Comparison of ENCODE assay signal across 10 cellular contexts in genomic region chr2:43132523-43133301, GRCh38.
DNase-seq lines count a peak whose midpoint lies in the region; ATAC-seq and TF ChIP-seq lines count a peak whose summit lies in the region.
"Had no signal": no experiment of that assay in that cellular context is flagged by ENCODE, and none has a peak within 500 bp of the region (broad histone marks: within the 10 kb centered on the region; RNA-seq: fewer than 3 reads in every experiment).

No MANE protein-coding gene starts in this region.

- peak overlapping the region; percentile 2 for H3K4me3 ChIP-seq in effector memory CD4-positive, alpha-beta T cell (ENCODE audit: insufficient read depth, low read depth, low read length, poor library complexity, severe bottlenecking)
- H3K4me3 ChIP-seq in spleen (peak overlapping the region in 1 of 8 donors; percentile 49), SJCRH30 (no peak overlapping the region)

- H3K36me3 ChIP-seq in effector memory CD4-positive, alpha-beta T cell (ENCODE audit: control insufficient read depth, insufficient read depth, low read length), result no peaks in the 10 kb centered on the region
- H3K36me3 ChIP-seq in spleen (no peaks in the 10 kb centered on the region), SJCRH30 (no peaks in the 10 kb centered on the region)

- intact Hi-C loops in spleen (cut with DNase I; ENCODE audit: low total_unique reads), result loop anchor here (5.0 kb wide), 1 partner anchor 90 kb away; no protein-coding TSS in a partner anchor

- H3K27me3 ChIP-seq in effector memory CD4-positive, alpha-beta T cell (replicated peaks; ENCODE audit: control insufficient read depth, insufficient read depth, low read length, poor library complexity, severe bottlenecking), result no peaks in the 10 kb centered on the region
- H3K27me3 ChIP-seq in spleen (replicated peaks in 1 of 7), result no peaks in the 10 kb centered on the region
- H3K27me3 ChIP-seq in SJCRH30, result no peaks in the 10 kb centered on the region

- TF ChIP-seq CTCF in spleen (IDR thresholded peaks at IDR 0.05 in 8 of 11, conservative IDR thresholded peaks at IDR 0.05 in 3 of 11), result no peak

- DNase-seq in KG1 (lab: John Stamatoyannopoulos, UW), result peak; percentile 86
- peak; percentile 60 for DNase-seq in SKM-1 (lab: John Stamatoyannopoulos, UW; ENCODE audit: unreplicated experiment)
- DNase-seq in effector memory CD4-positive, alpha-beta T cell, result no peak
- DNase-seq in spleen, result peak; percentile 91
- no peak for DNase-seq in SJCRH30
- DNase-seq in cortex of kidney (lab: John Stamatoyannopoulos, UW), result no peak
- DNase-seq: left ventricle myocardium superior, NCI-H146 had no signal

- WGBS in spleen, 5 donors, result 28 to 53% (median 43%) methylated on average over 11 to 17 of the region's 17 CpGs

- H3K27ac ChIP-seq in effector memory CD4-positive, alpha-beta T cell (ENCODE audit: insufficient read depth, low read length, poor library complexity, severe bottlenecking), result peak overlapping the region; percentile 89
- H3K27ac ChIP-seq in spleen (peak overlapping the region; percentile 85 to 99 (median 94)), SJCRH30 (no peak overlapping the region)

- H3K9me3 ChIP-seq in effector memory CD4-positive, alpha-beta T cell (ENCODE audit: control insufficient read depth, low read length), result no peaks in the 10 kb centered on the region
- H3K9me3 ChIP-seq in spleen (no peaks in the 10 kb centered on the region), SJCRH30 (replicated peaks) (no peaks in the 10 kb centered on the region)

- ATAC-seq in GM21717 (IDR thresholded peaks at IDR 0.05; ENCODE audit: unreplicated experiment) (no peak), GM21529 (IDR thresholded peaks at IDR 0.05; ENCODE audit: unreplicated experiment) (no peak)
- ATAC-seq: left ventricle myocardium superior had no signal

- TF ChIP-seq POLR2A in spleen (IDR thresholded peaks at IDR 0.05), result no peak

- peaks cover 92% of the 10 kb centered on the region for H3K4me1 ChIP-seq in effector memory CD4-positive, alpha-beta T cell (ENCODE audit: control insufficient read depth, insufficient read depth, low read length, poor library complexity, severe bottlenecking)
- H3K4me1 ChIP-seq in spleen (peaks cover 83 to 100% (median 100%) of the 10 kb centered on the region in 6 donors), SJCRH30 (peaks cover 19% of the 10 kb centered on the region)

Comparison
In these comparisons a context has a peak if more than half of its experiments do, and no peak if none do; other contexts are left out.
1. DNase-seq: peak in KG1 (single experiment), SKM-1 (single experiment) and spleen (single experiment); none in effector memory CD4-positive, alpha-beta T cell (0 of 3), SJCRH30 (0 of 2) and cortex of kidney (single experiment).